Comparison of ENCODE assay signal across 15 cellular contexts in genomic region chr18:31892936-31893335, GRCh38. TPM values are rescaled to one million over a fixed set of nuclear protein-coding genes. Genes with fewer than 3 reads are reported as not detected.
DNase-seq lines count a peak whose midpoint lies in the region; ATAC-seq and TF ChIP-seq lines count a peak whose summit lies in the region.
"Had no signal": no experiment of that assay in that cellular context is flagged by ENCODE, and none has a peak within 500 bp of the region (broad histone marks: within the 10 kb centered on the region; RNA-seq: fewer than 3 reads in every experiment).

No MANE protein-coding gene starts in this region.

- no peak for DNase-seq in activated naive CD8-positive, alpha-beta T cell treated with anti-CD3 and anti-CD28 coated beads for 36 hours
- no peak for DNase-seq in activated naive CD8-positive, alpha-beta T cell treated with anti-CD3 and anti-CD28 coated beads, Interleukin-2, amount 50 U/mL, for 24 hours
- DNase-seq in SK-MEL-5 (ENCODE audit: low read depth, low spot score) (peak; percentile 65), progenitor cell of endocrine pancreas (ENCODE audit: low spot score, unreplicated experiment) (no peak), G401 (ENCODE audit: low spot score) (no peak)
- no peak for DNase-seq in activated T-cell treated with anti-CD3 and anti-CD28 coated beads, Interleukin-2, amount 50 U/mL, for 24 hours
- DNase-seq: AML-193; CD4-positive, alpha-beta T cell; CD8-positive, alpha-beta T cell; COR-L47; DMS79 treated with DMSO at 0.1 percent for 48 hours; GDM1 had no signal

- no peak for ATAC-seq in activated naive CD8-positive, alpha-beta T cell treated with anti-CD3 and anti-CD28 coated beads, Interleukin-2, amount 50 U/mL, for 24 hours
- ATAC-seq: A549; CD8-positive, alpha-beta T cell; GM12878 had no signal

- H3K4me1 Mint-ChIP-seq in activated naive CD8-positive, alpha-beta T cell treated with anti-CD3 and anti-CD28 coated beads for 36 hours: no peaks in the 10 kb centered on the region
- no peaks in the 10 kb centered on the region for H3K4me1 Mint-ChIP-seq in activated naive CD8-positive, alpha-beta T cell treated with anti-CD3 and anti-CD28 coated beads, Interleukin-2, amount 50 U/mL, for 24 hours
- H3K4me1 Mint-ChIP-seq in progenitor cell of endocrine pancreas (ENCODE audit: low read depth): no peaks in the 10 kb centered on the region
- H3K4me1 Mint-ChIP-seq in activated T-cell treated with anti-CD3 and anti-CD28 coated beads, Interleukin-2, amount 50 U/mL, for 24 hours (ENCODE audit: low read depth): peaks cover 3% of the 10 kb centered on the region
- H3K4me1 Mint-ChIP-seq: B cell had no signal

- in situ Hi-C loops in SK-MEL-5 (cut with HindIII; ENCODE audit: low pct_unique_long_range_greater_than_20kb, low sequenced_read_pairs): no loop called here
- in situ Hi-C loops in G401 (cut with HindIII; ENCODE audit: low sequenced_read_pairs): no loop called here

- peak overlapping the region; percentile 48 for H3K27ac Mint-ChIP-seq in activated naive CD8-positive, alpha-beta T cell treated with anti-CD3 and anti-CD28 coated beads for 36 hours
- H3K27ac Mint-ChIP-seq in activated naive CD8-positive, alpha-beta T cell treated with anti-CD3 and anti-CD28 coated beads, Interleukin-2, amount 50 U/mL, for 24 hours: no peak overlapping the region
- peak overlapping the region; percentile 61 for H3K27ac Mint-ChIP-seq in progenitor cell of endocrine pancreas
- H3K27ac Mint-ChIP-seq in activated T-cell treated with anti-CD3 and anti-CD28 coated beads, Interleukin-2, amount 50 U/mL, for 24 hours: no peak overlapping the region
- H3K27ac Mint-ChIP-seq: B cell; CD4-positive, alpha-beta T cell; CD8-positive, alpha-beta T cell had no signal

- H3K36me3 Mint-ChIP-seq in activated naive CD8-positive, alpha-beta T cell treated with anti-CD3 and anti-CD28 coated beads for 36 hours: peaks cover 26% of the 10 kb centered on the region
- peaks cover 40% of the 10 kb centered on the region for H3K36me3 Mint-ChIP-seq in activated naive CD8-positive, alpha-beta T cell treated with anti-CD3 and anti-CD28 coated beads, Interleukin-2, amount 50 U/mL, for 24 hours (ENCODE audit: low read depth)
- peaks cover 20% of the 10 kb centered on the region for H3K36me3 Mint-ChIP-seq in progenitor cell of endocrine pancreas (ENCODE audit: insufficient read depth)
- peaks cover 83% of the 10 kb centered on the region for H3K36me3 Mint-ChIP-seq in activated T-cell treated with anti-CD3 and anti-CD28 coated beads, Interleukin-2, amount 50 U/mL, for 24 hours (ENCODE audit: low read depth)

- TF ChIP-seq CTCF in progenitor cell of endocrine pancreas (IDR thresholded peaks at IDR 0.05; ENCODE audit: unreplicated experiment): no peak

- no peaks in the 10 kb centered on the region for H3K27me3 Mint-ChIP-seq in activated naive CD8-positive, alpha-beta T cell treated with anti-CD3 and anti-CD28 coated beads for 36 hours
- no peaks in the 10 kb centered on the region for H3K27me3 Mint-ChIP-seq in activated naive CD8-positive, alpha-beta T cell treated with anti-CD3 and anti-CD28 coated beads, Interleukin-2, amount 50 U/mL, for 24 hours
- no peaks in the 10 kb centered on the region for H3K27me3 Mint-ChIP-seq in progenitor cell of endocrine pancreas
- no peaks in the 10 kb centered on the region for H3K27me3 Mint-ChIP-seq in activated T-cell treated with anti-CD3 and anti-CD28 coated beads, Interleukin-2, amount 50 U/mL, for 24 hours
- H3K27me3 Mint-ChIP-seq: B cell; CD4-positive, alpha-beta T cell had no signal

- no peaks in the 10 kb centered on the region for H3K9me3 Mint-ChIP-seq in activated naive CD8-positive, alpha-beta T cell treated with anti-CD3 and anti-CD28 coated beads for 36 hours
- H3K9me3 Mint-ChIP-seq in activated naive CD8-positive, alpha-beta T cell treated with anti-CD3 and anti-CD28 coated beads, Interleukin-2, amount 50 U/mL, for 24 hours: no peaks in the 10 kb centered on the region
- no peaks in the 10 kb centered on the region for H3K9me3 Mint-ChIP-seq in progenitor cell of endocrine pancreas (ENCODE audit: low read depth)
- no peaks in the 10 kb centered on the region for H3K9me3 Mint-ChIP-seq in activated T-cell treated with anti-CD3 and anti-CD28 coated beads, Interleukin-2, amount 50 U/mL, for 24 hours
- H3K9me3 Mint-ChIP-seq: CD4-positive, alpha-beta T cell; CD8-positive, alpha-beta T cell had no signal

- no peak overlapping the region for H3K4me3 Mint-ChIP-seq in activated naive CD8-positive, alpha-beta T cell treated with anti-CD3 and anti-CD28 coated beads for 36 hours
- H3K4me3 Mint-ChIP-seq in activated naive CD8-positive, alpha-beta T cell treated with anti-CD3 and anti-CD28 coated beads, Interleukin-2, amount 50 U/mL, for 24 hours: no peak overlapping the region
- no peak overlapping the region for H3K4me3 Mint-ChIP-seq in progenitor cell of endocrine pancreas (ENCODE audit: low read depth)
- no peak overlapping the region for H3K4me3 Mint-ChIP-seq in activated T-cell treated with anti-CD3 and anti-CD28 coated beads, Interleukin-2, amount 50 U/mL, for 24 hours
- H3K4me3 Mint-ChIP-seq: B cell; CD4-positive, alpha-beta T cell; CD8-positive, alpha-beta T cell had no signal

RNA-seq across cellular contexts. Expression of gene TRAPPC8, which starts 50.0 kb away (rescaled TPM):
- 10 to 100 TPM; 24.3 to 25.0 TPM for total RNA-seq in activated naive CD8-positive, alpha-beta T cell treated with anti-CD3 and anti-CD28 coated beads for 36 hours
- total RNA-seq in SK-MEL-5 (2014; rRNA removed; shearing (Covaris generic)): 47.7 and 49.4 TPM in 2 replicates
- 18.1 and 22.5 TPM in 2 replicates for polyA plus RNA-seq in SK-MEL-5 (2015; cell fraction: cytosol; rRNA removed)
- 93.8 and 97.3 TPM in 2 replicates for polyA plus RNA-seq in SK-MEL-5 (2015; cell fraction: nucleus; rRNA removed)
- total RNA-seq in progenitor cell of endocrine pancreas: 39.8 and 45.3 TPM in 2 replicates
- total RNA-seq in G401 (2014; rRNA removed; shearing (Covaris generic)): 35.2 and 65.8 TPM in 2 replicates

Comparison
In these comparisons a context has a peak if more than half of its experiments do, and no peak if none do; other contexts are left out.
1. H3K27ac Mint-ChIP-seq: peak in activated naive CD8-positive, alpha-beta T cell treated with anti-CD3 and anti-CD28 coated beads for 36 hours (single experiment) and progenitor cell of endocrine pancreas (single experiment); none in activated naive CD8-positive, alpha-beta T cell treated with anti-CD3 and anti-CD28 coated beads, Interleukin-2, amount 50 U/mL, for 24 hours (single experiment) and activated T-cell treated with anti-CD3 and anti-CD28 coated beads, Interleukin-2, amount 50 U/mL, for 24 hours (single experiment).